In genomic region chr16:67029249-67030096, GRCh38 we compare ENCODE assay signal across 8 cellular contexts. TPM values are rescaled to one million over a fixed set of nuclear protein-coding genes. Genes with fewer than 3 reads are reported as not detected.
DNase-seq lines count a peak whose midpoint lies in the region; ATAC-seq and TF ChIP-seq lines count a peak whose summit lies in the region.

No MANE protein-coding gene starts in this region.

- H3K27ac Mint-ChIP-seq in activated naive CD4-positive, alpha-beta T cell treated with anti-CD3 and anti-CD28 coated beads, Interleukin-2, amount 50 U/mL, for 24 hours: peak overlapping the region; percentile 81

- H3K4me3 ChIP-seq in RWPE2 (ENCODE audit: severe bottlenecking) (peak overlapping the region; percentile 76), ovary (peak overlapping the region; percentile 58), tibial nerve (peak overlapping the region; percentile 62 to 99 (median 88))

- TF ChIP-seq CTCF in 22Rv1 (IDR thresholded peaks at IDR 0.05) (no peak), RWPE2 (IDR thresholded peaks at IDR 0.05; ENCODE audit: poor library complexity, severe bottlenecking) (no peak), ovary (IDR thresholded peaks at IDR 0.05) (no peak), tibial nerve (IDR thresholded peaks at IDR 0.05) (peak in 2 of 5 experiments; percentile 8 to 20)

- ATAC-seq in HG03064 (IDR thresholded peaks at IDR 0.05; ENCODE audit: low read depth, unreplicated experiment) (peak; percentile 37), RWPE2 (ENCODE audit: low read depth) (peak; percentile 56), Right ventricle myocardium inferior (peak; percentile 55)

- H3K4me3 Mint-ChIP-seq in activated naive CD4-positive, alpha-beta T cell treated with anti-CD3 and anti-CD28 coated beads, Interleukin-2, amount 50 U/mL, for 24 hours: peak overlapping the region; percentile 92

- no peak for TF ChIP-seq EP300 in ovary (IDR thresholded peaks at IDR 0.05)
- peak in 1 of 2 donors; percentile 52 for TF ChIP-seq EP300 in tibial nerve (IDR thresholded peaks at IDR 0.05)

- H3K27me3 ChIP-seq in RWPE2 (ENCODE audit: insufficient read depth, poor library complexity, severe bottlenecking) (no peaks in the 10 kb centered on the region), ovary (no peaks in the 10 kb centered on the region), tibial nerve (no peaks in the 10 kb centered on the region)

- no peak for DNase-seq in RWPE2 (ENCODE audit: low spot score)
- DNase-seq in Right ventricle myocardium inferior (ENCODE audit: missing footprints): peak; percentile 87
- peak; percentile 53 to 81 (median 68) for DNase-seq in ovary
- peak; percentile 29 to 40 for DNase-seq in tibial nerve (ENCODE audit: low spot score in 2 of 2)

- TF ChIP-seq POLR2A in GM18526 (IDR thresholded peaks at IDR 0.05; ENCODE audit: extremely low read depth, insufficient read length) (peak; percentile 46), ovary (IDR thresholded peaks at IDR 0.05) (peak; percentile 42), tibial nerve (IDR thresholded peaks at IDR 0.05) (peak; percentile 34 to 53)

- H3K27ac ChIP-seq in 22Rv1 (peak overlapping the region; percentile 90), RWPE2 (ENCODE audit: poor library complexity, severe bottlenecking) (peak overlapping the region; percentile 83), ovary (peak overlapping the region; percentile 87 to 92), tibial nerve (peak overlapping the region; percentile 89 to 99 (median 98))

- WGBS in ovary, 3 donors: 0% methylated on average over 61 to 124 of the region's 124 CpGs
- 1% methylated on average over 44 to 63 of the region's 124 CpGs for WGBS in tibial nerve, 2 donors

- H3K9me3 ChIP-seq in RWPE2 (ENCODE audit: severe bottlenecking): no peaks in the 10 kb centered on the region
- H3K9me3 ChIP-seq in ovary: no peaks in the 10 kb centered on the region
- no peaks in the 10 kb centered on the region for H3K9me3 ChIP-seq in tibial nerve

- H3K36me3 Mint-ChIP-seq in activated naive CD4-positive, alpha-beta T cell treated with anti-CD3 and anti-CD28 coated beads, Interleukin-2, amount 50 U/mL, for 24 hours: peaks cover 2% of the 10 kb centered on the region

- H3K9me3 Mint-ChIP-seq in activated naive CD4-positive, alpha-beta T cell treated with anti-CD3 and anti-CD28 coated beads, Interleukin-2, amount 50 U/mL, for 24 hours: no peaks in the 10 kb centered on the region

- H3K36me3 ChIP-seq in RWPE2 (ENCODE audit: low read depth) (peaks cover 25% of the 10 kb centered on the region), ovary (no peaks in the 10 kb centered on the region), tibial nerve (no peaks in the 10 kb centered on the region)

- no peaks in the 10 kb centered on the region for H3K4me1 ChIP-seq in RWPE2 (ENCODE audit: insufficient read depth, poor library complexity, severe bottlenecking)
- H3K4me1 ChIP-seq in ovary (ENCODE audit: insufficient read depth): peaks cover 11% of the 10 kb centered on the region
- H3K4me1 ChIP-seq in tibial nerve: peaks cover 0 to 54% (median 16%) of the 10 kb centered on the region in 4 donors

- intact Hi-C loops in Right ventricle myocardium inferior (cut with DNase I): loop anchor here (5.0 kb wide), 2 partner anchors 78 to 128 kb away; partner anchors contain the start of genes FBXL8, PHAF1 and TRADD
- intact Hi-C loops in ovary (cut with DNase I): no loop called here

- peaks cover 49% of the 10 kb centered on the region for H3K4me1 Mint-ChIP-seq in activated naive CD4-positive, alpha-beta T cell treated with anti-CD3 and anti-CD28 coated beads, Interleukin-2, amount 50 U/mL, for 24 hours

- H3K27me3 Mint-ChIP-seq in activated naive CD4-positive, alpha-beta T cell treated with anti-CD3 and anti-CD28 coated beads, Interleukin-2, amount 50 U/mL, for 24 hours: no peaks in the 10 kb centered on the region

RNA-seq across cellular contexts. Expression of gene CBFB, which starts 0.5 kb away (rescaled TPM):
- 22.0 TPM for total RNA-seq in Right ventricle myocardium inferior
- total RNA-seq in ovary: 10 to 100 TPM; 39.9 to 58.3 (median 48.9) TPM
- 10 to 100 TPM; 19.2 to 23.8 TPM for polyA plus RNA-seq in ovary
- 10 to 100 TPM; 46.7 to 70.5 (median 59.9) TPM for total RNA-seq in tibial nerve

RNA-seq across cellular contexts. Expression of gene CES4A, which starts 41.1 kb away (rescaled TPM):
- total RNA-seq in Right ventricle myocardium inferior (4.6 TPM), ovary (10 to 100 TPM in 5 of 7 donors, 1 to 10 TPM in 2; 6.7 to 67.1 (median 15.5) TPM), tibial nerve (10 to 100 TPM; 18.6 to 24.7 (median 21.2) TPM)
- polyA plus RNA-seq in ovary: 1 to 10 TPM; 6.0 to 9.7 TPM
